Comparison of ENCODE assay signal across 24 cellular contexts in the genomic region with DNA sequence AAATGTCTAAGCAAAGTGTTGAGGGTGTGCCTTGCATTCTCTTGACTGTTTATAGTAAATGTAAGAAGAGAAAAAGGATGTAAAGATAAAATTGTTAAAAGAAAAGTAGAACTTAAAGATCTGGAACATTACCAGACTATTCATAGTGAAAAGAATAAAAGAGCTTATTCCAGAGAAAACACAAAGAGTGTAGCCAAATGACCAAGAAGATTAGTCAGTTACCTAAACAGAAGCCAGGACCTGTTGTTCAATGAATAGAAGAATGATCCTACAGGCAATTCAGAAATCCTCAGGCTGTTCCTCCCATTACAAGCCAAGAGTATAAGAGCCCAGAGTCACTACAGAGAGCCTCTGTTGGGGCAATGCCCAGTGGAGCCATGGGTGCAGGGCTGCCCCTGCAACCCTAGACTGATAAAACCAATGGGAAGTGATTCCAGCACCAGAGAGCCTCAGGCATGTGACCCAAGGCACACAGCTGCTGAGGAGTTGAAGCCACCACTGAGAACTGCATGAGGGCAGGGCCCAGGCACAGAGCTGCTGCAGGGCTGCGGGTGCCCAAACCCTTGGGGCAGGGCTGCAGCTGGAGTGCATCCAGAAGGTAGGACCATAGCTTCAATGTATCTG.
A peak's percentile ranks its signal among the peaks of the same experiment; 100 is the strongest.
DNase-seq lines count a peak whose midpoint lies in the region; ATAC-seq and TF ChIP-seq lines count a peak whose summit lies in the region.
"Had no signal": no experiment of that assay in that cellular context is flagged by ENCODE, and none has a peak within 500 bp of the region (broad histone marks: within the 10 kb centered on the region; RNA-seq: fewer than 3 reads in every experiment).

No MANE protein-coding gene starts in this region.

- CTCF ChIA-PET in PC-3 (lab: Charles Lee): no interaction called here

- no peaks in the 10 kb centered on the region for H3F3A ChIP-seq in PC-3 (ENCODE audit: low read length, unreplicated experiment)

- no peak overlapping the region for H3K14ac ChIP-seq in trophoblast cell (ENCODE audit: low read length)

- no peak overlapping the region for H3K23ac ChIP-seq in trophoblast cell (ENCODE audit: low read length)

- H3K9me3 ChIP-seq in PC-3 (ENCODE audit: low read length) (no peaks in the 10 kb centered on the region), trophoblast cell (ENCODE audit: insufficient read depth, low read depth, low read length) (no peaks in the 10 kb centered on the region)
- H3K9me3 ChIP-seq: BLaER1, left lung, prostate gland had no signal

- no peak overlapping the region for H2BK120ac ChIP-seq in trophoblast cell (ENCODE audit: insufficient read depth, low read length, poor library complexity)

- no peak overlapping the region for H2BK5ac ChIP-seq in trophoblast cell (ENCODE audit: low read depth, low read length, poor library complexity)

- H3K27me3 ChIP-seq in PC-3 (ENCODE audit: low read length) (no peaks in the 10 kb centered on the region), trophoblast cell (ENCODE audit: insufficient read depth, low read length) (no peaks in the 10 kb centered on the region)
- H3K27me3 ChIP-seq: BLaER1, left lung, sigmoid colon, transverse colon had no signal

- H3K18ac ChIP-seq in trophoblast cell (ENCODE audit: low read length): peak overlapping the region; percentile 17

- TF ChIP-seq CTCF in HFFc6 (IDR thresholded peaks at IDR 0.05) (no peak), PC-3 (conservative IDR thresholded peaks at IDR 0.05; ENCODE audit: low read depth, low read length) (no peak), fibroblast of mammary gland (conservative IDR thresholded peaks at IDR 0.05; ENCODE audit: control insufficient read depth, insufficient read depth, low read depth, low read length) (no peak)

- no peak overlapping the region for H4K8ac ChIP-seq in trophoblast cell (ENCODE audit: low read depth, low read length)

- H3K36me3 ChIP-seq in PC-3 (ENCODE audit: low read depth, low read length): no peaks in the 10 kb centered on the region
- H3K36me3 ChIP-seq in trophoblast cell (ENCODE audit: control insufficient read depth in 1 of 2, insufficient read depth in 2 of 2, low read length in 2 of 2): no peaks in the 10 kb centered on the region
- H3K36me3 ChIP-seq: BLaER1, left lung, prostate gland, sigmoid colon, transverse colon had no signal

- intact Hi-C loops in PC-3 (cut with micrococcal nuclease): no loop called here

- no peak overlapping the region for H4K91ac ChIP-seq in trophoblast cell (ENCODE audit: low read depth, low read length)

- H3K4me3 ChIP-seq in PC-3 (ENCODE audit: low read length): no peak overlapping the region
- H3K4me3 ChIP-seq in fibroblast of mammary gland (ENCODE audit: control insufficient read depth, low read depth, low read length): no peak overlapping the region
- H3K4me3 ChIP-seq in trophoblast cell (ENCODE audit: low read depth, low read length): no peak overlapping the region
- H3K4me3 ChIP-seq: BLaER1, left lung, prostate gland, sigmoid colon, transverse colon had no signal

- no peak overlapping the region for H3K4ac ChIP-seq in trophoblast cell (ENCODE audit: low read depth, low read length)

- H3K4me1 Mint-ChIP-seq in HFFc6 (ENCODE audit: low read depth): peaks cover 83% of the 10 kb centered on the region
- H3K4me1 Mint-ChIP-seq: activated CD4-positive, alpha-beta T cell treated with anti-CD3 and anti-CD28 coated beads, Interleukin-2, amount 10 ng/mL, durations not matched to agents 7 days and 5 days; mesothelial cell of epicardium; WTC11 had no signal

- H3K9me2 ChIP-seq in PC-3 (replicated peaks; ENCODE audit: low read length): no peaks in the 10 kb centered on the region

- H2AFZ ChIP-seq in PC-3 (ENCODE audit: low read length) (no peak overlapping the region), trophoblast cell (ENCODE audit: insufficient read depth, low read length, poor library complexity) (no peak overlapping the region)

- H3K36me3 Mint-ChIP-seq in HFFc6 (ENCODE audit: low read depth): peaks cover 15% of the 10 kb centered on the region
- H3K36me3 Mint-ChIP-seq: brain; mesothelial cell of epicardium; naive thymus-derived CD4-positive, alpha-beta T cell; WTC11 had no signal

- no peaks in the 10 kb centered on the region for H4K20me1 ChIP-seq in PC-3 (ENCODE audit: low read length)
- H4K20me1 ChIP-seq: BLaER1 had no signal

- no peak overlapping the region for H2AK5ac ChIP-seq in trophoblast cell (ENCODE audit: low read length)

- H3K27me3 Mint-ChIP-seq in HFFc6 (ENCODE audit: insufficient read depth): peaks cover 2% of the 10 kb centered on the region; the same call in 1 of the 2 replicates

- H3K27ac ChIP-seq in PC-3 (ENCODE audit: low read length) (no peak overlapping the region), trophoblast cell (ENCODE audit: low read depth, low read length) (no peak overlapping the region)
- H3K27ac ChIP-seq: BLaER1, prostate gland, sigmoid colon, transverse colon had no signal

- H3K4me1 ChIP-seq in PC-3 (ENCODE audit: insufficient read depth, low read length) (peaks cover 17% of the 10 kb centered on the region), trophoblast cell (ENCODE audit: control insufficient read depth in 1 of 2, insufficient read depth in 2 of 2, low read length in 2 of 2) (no peaks in the 10 kb centered on the region)
- H3K4me1 ChIP-seq: BLaER1, prostate gland, transverse colon had no signal

- H3K4me2 ChIP-seq in PC-3 (ENCODE audit: low read length): no peak overlapping the region
- H3K4me2 ChIP-seq in trophoblast cell (ENCODE audit: low read length): no peak overlapping the region
- H3K4me2 ChIP-seq: BLaER1 had no signal

- no peak overlapping the region for H4K12ac ChIP-seq in trophoblast cell (ENCODE audit: low read depth, low read length)

- ATAC-seq in PC-3: no peak
- ATAC-seq in GM18870 (IDR thresholded peaks at IDR 0.05; ENCODE audit: unreplicated experiment): no peak
- ATAC-seq: left lung; naive thymus-derived CD4-positive, alpha-beta T cell; WTC11 had no signal

- H3K79me2 ChIP-seq in PC-3 (ENCODE audit: low read length) (no peaks in the 10 kb centered on the region), trophoblast cell (ENCODE audit: control insufficient read depth, insufficient read depth, low read length, poor library complexity) (no peaks in the 10 kb centered on the region)

- DNase-seq in HFFc6 (no peak), PC-3 (peak; percentile 12), fibroblast of mammary gland (ENCODE audit: low read depth) (peak; percentile 34), trophoblast cell (peak; percentile 38 to 44), NCI-H146 treated with DMSO at 0.1 percent for 48 hours (lab: John Stamatoyannopoulos, UW; ENCODE audit: unreplicated experiment) (no peak)
- DNase-seq in stimulated activated CD4-positive, alpha-beta T cell treated with anti-CD3 and anti-CD28 coated beads, Interleukin-12 subunit alpha, Interleukin-12 subunit beta, amount 100 ng/mL, for 4 hours: no peak
- DNase-seq: activated CD4-positive, alpha-beta T cell treated with anti-CD3 and anti-CD28 coated beads, Interleukin-2, amount 10 ng/mL, durations not matched to agents 7 days and 5 days; activated naive CD4-positive, alpha-beta T cell treated with Interleukin-2 at 50 U/mL for 16 hours; activated T-cell treated with anti-CD3 and anti-CD28 coated beads, Interleukin-2, amount 50 U/mL, for 48 hours; left lung; naive thymus-derived CD4-positive, alpha-beta T cell; NCI-H146; NCI-H446; NCI-H748 treated with DMSO at 0.1 percent for 48 hours; sigmoid colon; stimulated activated CD4-positive, alpha-beta T cell treated with anti-CD3 and anti-CD28 coated beads, Interleukin-4, amount 100 ng/mL, for 24 hours; T-helper 1 cell; transverse colon had no signal

- WGBS in trophoblast cell (ENCODE audit: extremely low coverage, insufficient coverage, insufficient read length): no CpG with 5 or more reads among the region's 1 CpG

- peak overlapping the region; percentile 6 for H2BK12ac ChIP-seq in trophoblast cell (ENCODE audit: low read length)

- BruUV-seq in PC-3 (replicated peaks; lab: Mats Ljungman, UMichigan): no TSS peak

- no peaks in the 10 kb centered on the region for H3K79me1 ChIP-seq in trophoblast cell (ENCODE audit: low read length)

- H3K27ac Mint-ChIP-seq in HFFc6: peak overlapping the region; percentile 51
- H3K27ac Mint-ChIP-seq: activated CD4-positive, alpha-beta T cell treated with anti-CD3 and anti-CD28 coated beads, Interleukin-2, amount 10 ng/mL, durations not matched to agents 7 days and 5 days; mesothelial cell of epicardium; naive thymus-derived CD4-positive, alpha-beta T cell; WTC11 had no signal

- no peak overlapping the region for H3K9ac ChIP-seq in PC-3 (ENCODE audit: low read length)
- no peak overlapping the region for H3K9ac ChIP-seq in trophoblast cell (ENCODE audit: low read length)
- H3K9ac ChIP-seq: BLaER1 had no signal

- POLR2A ChIA-PET in PC-3 (lab: Charles Lee; ENCODE audit: unreplicated experiment): no interaction called here

- H3K9me3 Mint-ChIP-seq in HFFc6: peaks cover 5% of the 10 kb centered on the region
- H3K9me3 Mint-ChIP-seq: activated CD4-positive, alpha-beta T cell treated with anti-CD3 and anti-CD28 coated beads, Interleukin-2, amount 10 ng/mL, durations not matched to agents 7 days and 5 days had no signal

- H3K4me3 Mint-ChIP-seq in HFFc6: no peak overlapping the region
- H3K4me3 Mint-ChIP-seq: activated CD4-positive, alpha-beta T cell treated with anti-CD3 and anti-CD28 coated beads, Interleukin-2, amount 10 ng/mL, durations not matched to agents 7 days and 5 days; brain; mesothelial cell of epicardium; naive thymus-derived CD4-positive, alpha-beta T cell; WTC11 had no signal

Comparison
In these comparisons a context has a peak if more than half of its experiments do, and no peak if none do; other contexts are left out.
1. DNase-seq: peak in PC-3 (single experiment), fibroblast of mammary gland (single experiment) and trophoblast cell (2 of 2); none in HFFc6 (single experiment), stimulated activated CD4-positive, alpha-beta T cell treated with anti-CD3 and anti-CD28 coated beads, Interleukin-12 subunit alpha, Interleukin-12 subunit beta, amount 100 ng/mL, for 4 hours (single experiment) and NCI-H146 treated with DMSO at 0.1 percent for 48 hours (single experiment).